Comparison of ENCODE assay signal across 8 cellular contexts in the genomic region with DNA sequence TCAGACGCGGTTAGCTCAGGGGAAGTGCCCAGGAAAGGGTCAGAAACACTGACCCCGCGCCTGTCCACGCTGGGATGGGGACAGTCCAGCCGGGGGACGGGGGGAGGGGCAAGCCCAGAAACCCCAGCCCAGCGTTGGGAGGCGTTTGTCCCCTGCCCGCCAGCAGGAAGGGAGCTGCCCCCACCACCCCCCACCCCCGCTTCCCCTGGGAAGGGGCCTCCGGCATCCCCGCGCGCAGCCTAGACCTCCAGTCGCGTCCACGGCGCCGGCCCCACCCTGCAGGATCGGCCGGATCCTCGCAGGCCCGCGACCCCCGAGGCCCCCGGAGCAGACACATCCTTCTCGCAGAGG. TPM values are rescaled to one million over a fixed set of nuclear protein-coding genes. Genes with fewer than 3 reads are reported as not detected.
DNase-seq lines count a peak whose midpoint lies in the region; ATAC-seq, FAIRE-seq and TF ChIP-seq lines count a peak whose summit lies in the region.

No MANE protein-coding gene starts in this region.

- ATAC-seq in HG02759 (IDR thresholded peaks at IDR 0.05; ENCODE audit: unreplicated experiment) (peak; percentile 28), HG03457 (IDR thresholded peaks at IDR 0.05; ENCODE audit: unreplicated experiment) (no peak), HG02840 (IDR thresholded peaks at IDR 0.05; ENCODE audit: low FRiP score, unreplicated experiment) (no peak)

- no peaks in the 10 kb centered on the region for H3K27me3 Mint-ChIP-seq in mesothelial cell of epicardium (ENCODE audit: low read depth)

- no peaks in the 10 kb centered on the region for H3K27me3 ChIP-seq in bronchial epithelial cell (ENCODE audit: control insufficient read depth, insufficient read depth, low read length)

- H3K4me1 Mint-ChIP-seq in mesothelial cell of epicardium: peaks cover 25% of the 10 kb centered on the region

- no peak for FAIRE-seq in bronchial epithelial cell (lab: Jason Lieb, UNC)

- DNase-seq in AG08395 (ENCODE audit: low spot score): peak; percentile 9
- DNase-seq in bronchial epithelial cell (ENCODE audit: low read depth): no peak
- no peak for DNase-seq in mesothelial cell of epicardium (ENCODE audit: low spot score in 2 of 2, unreplicated experiment in 2 of 2)
- no peak for DNase-seq in NCI-H226
- DNase-seq in DMS53 (lab: John Stamatoyannopoulos, UW): no peak

- peaks cover 16% of the 10 kb centered on the region for H3K36me3 ChIP-seq in bronchial epithelial cell (ENCODE audit: control insufficient read depth, insufficient read depth, low read length)

- no peaks in the 10 kb centered on the region for H3K9me3 Mint-ChIP-seq in mesothelial cell of epicardium

- TF ChIP-seq CTCF in bronchial epithelial cell (IDR thresholded peaks at IDR 0.05; ENCODE audit: insufficient read depth, low read length, severe bottlenecking): no peak
- TF ChIP-seq CTCF in mesothelial cell of epicardium (IDR thresholded peaks at IDR 0.05; ENCODE audit: unreplicated experiment): no peak

- peaks cover 13% of the 10 kb centered on the region for H3K36me3 Mint-ChIP-seq in mesothelial cell of epicardium

- H3K4me3 Mint-ChIP-seq in mesothelial cell of epicardium: peak overlapping the region; percentile 84

- H3K27ac Mint-ChIP-seq in mesothelial cell of epicardium: peak overlapping the region; percentile 92

- peak overlapping the region; percentile 82 for H3K4me3 ChIP-seq in bronchial epithelial cell (ENCODE audit: low read depth, low read length)

RNA-seq across cellular contexts. Expression of gene GIPC1, which starts 0.3 kb away (rescaled TPM):
- total RNA-seq in bronchial epithelial cell (327 and 466 TPM in 2 replicates), mesothelial cell of epicardium (108 to 111 TPM (median 111 TPM) in 3 replicates)

RNA-seq across cellular contexts. Expression of gene PTGER1, which starts 20.5 kb away (rescaled TPM):
- total RNA-seq in bronchial epithelial cell (1.5 and 2.6 TPM in 2 replicates), mesothelial cell of epicardium (2.8 to 3.5 TPM (median 2.8 TPM) in 3 replicates)

RNA-seq across cellular contexts. Expression of gene DNAJB1, which starts 22.5 kb away (rescaled TPM):
- total RNA-seq in bronchial epithelial cell: 58.4 and 117 TPM in 2 replicates
- 106 to 113 TPM (median 110 TPM) in 3 replicates for total RNA-seq in mesothelial cell of epicardium

RNA-seq across cellular contexts. Expression of gene TECR, which starts 33.7 kb away (rescaled TPM):
- total RNA-seq in bronchial epithelial cell (20.0 and 46.3 TPM in 2 replicates), mesothelial cell of epicardium (111 to 116 TPM (median 115 TPM) in 3 replicates)
